ENCODE assay signal across 11 cellular contexts in genomic region chr18:73697395-73697794, GRCh38.
"Had no signal": no experiment of that assay in that cellular context is flagged by ENCODE, and none has a peak within 500 bp of the region (broad histone marks: within the 10 kb centered on the region; RNA-seq: fewer than 3 reads in every experiment).

No MANE protein-coding gene starts in this region.

- H3K9me3 ChIP-seq: HAP-1 had no signal

- ATAC-seq: GM23338, HCT116 had no signal

- H3K36me3 ChIP-seq: HAP-1 had no signal

- H3K9ac ChIP-seq: GM23248 had no signal

- DNase-seq: GM23248, GOT3, H7, H9, HCEC 1CT, HFFc6 had no signal

- FAIRE-seq: H1, H54 had no signal

- H3K4me1 Mint-ChIP-seq: GM23338, H9 had no signal

- H3K9me3 Mint-ChIP-seq: GM23338 had no signal

- H3K27ac ChIP-seq: GM23248 had no signal

- H2AFZ ChIP-seq: GM23248, GM23338 had no signal

- H3K4me1 ChIP-seq: HAP-1 had no signal

- H3K4me2 ChIP-seq: GM23338 had no signal

- H3K4me3 Mint-ChIP-seq: GM23338, H9, HFFc6 had no signal

- H3K27ac Mint-ChIP-seq: GM23338, H9, HFFc6 had no signal

- H3K4me3 ChIP-seq: GM23248, GM23338, HAP-1 had no signal
